ENCODE assay signal across 8 cellular contexts in the genomic region with DNA sequence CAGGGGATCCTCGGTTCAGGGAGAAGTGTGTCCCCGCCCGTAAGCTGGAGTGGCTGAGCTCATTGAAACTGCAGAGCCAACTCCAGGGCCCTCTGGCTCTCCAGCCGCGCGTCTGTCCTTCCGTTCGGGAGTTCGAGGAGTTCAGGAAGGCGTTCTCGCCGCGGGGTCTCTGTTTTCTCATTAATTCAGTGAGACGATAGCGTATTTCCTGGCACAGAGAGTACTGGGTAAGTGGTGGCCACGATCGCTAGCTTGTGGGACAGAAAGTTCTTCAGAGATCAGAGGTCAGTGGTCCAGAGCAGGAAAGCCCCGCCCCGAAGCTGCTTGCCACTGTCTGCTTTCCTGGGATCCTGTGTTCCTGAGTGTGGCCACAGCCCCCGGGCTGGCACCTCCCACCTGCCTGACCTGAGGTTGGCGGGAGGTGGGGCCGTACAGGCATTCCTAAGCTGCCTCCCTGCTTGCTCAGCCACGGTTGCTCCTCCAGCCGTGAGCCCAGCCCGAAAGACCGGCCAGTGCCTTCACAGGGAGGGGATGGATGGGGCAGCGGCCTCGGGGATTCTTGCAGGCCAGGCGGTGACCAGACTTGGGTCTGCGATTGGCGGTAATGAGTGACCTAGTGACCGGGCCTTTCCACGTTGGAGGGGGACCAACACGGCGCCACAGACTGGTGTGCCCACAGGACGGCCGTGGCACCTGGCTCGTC. TPM values are rescaled to one million over a fixed set of nuclear protein-coding genes. Genes with fewer than 3 reads are reported as not detected.
DNase-seq lines count a peak whose midpoint lies in the region; ATAC-seq and TF ChIP-seq lines count a peak whose summit lies in the region.
"Had no signal": no experiment of that assay in that cellular context is flagged by ENCODE, and none has a peak within 500 bp of the region (broad histone marks: within the 10 kb centered on the region; RNA-seq: fewer than 3 reads in every experiment).

No MANE protein-coding gene starts in this region.

- peaks cover 0 to 4% (median 0%) of the 10 kb centered on the region in 7 donors for H3K4me1 Mint-ChIP-seq in naive thymus-derived CD4-positive, alpha-beta T cell

- peak overlapping the region; percentile 8 to 39 for H3K4ac ChIP-seq in mesenchymal stem cell (ENCODE audit: low read depth in 1 of 2, low read length in 2 of 2)

- H3K4me3 Mint-ChIP-seq in naive thymus-derived CD4-positive, alpha-beta T cell, result no peak overlapping the region

- no peaks in the 10 kb centered on the region for H3K9me3 Mint-ChIP-seq in naive thymus-derived CD4-positive, alpha-beta T cell

- no peak overlapping the region for H3K4me3 ChIP-seq in NT2/D1 (ENCODE audit: insufficient read length, low read depth)
- no peak overlapping the region for H3K4me3 ChIP-seq in duodenal mucosa (ENCODE audit: low read depth in 1 of 2, low read length in 2 of 2)
- H3K4me3 ChIP-seq in mesenchymal stem cell (ENCODE audit: insufficient read depth in 1 of 2, low read depth in 1 of 2, low read length in 2 of 2), result no peak overlapping the region
- H3K4me3 ChIP-seq in upper lobe of right lung, result no peak overlapping the region
- no peak overlapping the region for H3K4me3 ChIP-seq in Karpas-422 (ENCODE audit: low read length)
- no peak overlapping the region for H3K4me3 ChIP-seq in naive thymus-derived CD4-positive, alpha-beta T cell (ENCODE audit: low read length)

- H2BK5ac ChIP-seq in mesenchymal stem cell (ENCODE audit: low read depth, low read length, poor library complexity, severe bottlenecking), result peak overlapping the region; percentile 35

- no peaks in the 10 kb centered on the region for H4K20me1 ChIP-seq in Karpas-422 (ENCODE audit: insufficient read depth, low read depth, low read length)

- H3K23ac ChIP-seq in mesenchymal stem cell (ENCODE audit: low read length in 2 of 2), result no peak overlapping the region

- no peaks in the 10 kb centered on the region for H3K9me2 ChIP-seq in Karpas-422 (replicated peaks; ENCODE audit: insufficient read depth, low read length)

- H3K14ac ChIP-seq in mesenchymal stem cell (ENCODE audit: low read length in 2 of 2), result no peak overlapping the region

- H3K4me1 ChIP-seq in NT2/D1 (ENCODE audit: insufficient read depth, insufficient read length) (peaks cover 61% of the 10 kb centered on the region), duodenal mucosa (ENCODE audit: control insufficient read depth in 1 of 2, insufficient read depth in 2 of 2, low read length in 2 of 2) (peaks cover 17 to 20% of the 10 kb centered on the region in 2 donors), mesenchymal stem cell (ENCODE audit: control insufficient read depth, insufficient read depth, low read depth, low read length) (peaks cover 87% of the 10 kb centered on the region), upper lobe of right lung (peaks cover 90% of the 10 kb centered on the region), Karpas-422 (ENCODE audit: low read length) (no peaks in the 10 kb centered on the region)
- H3K4me1 ChIP-seq in naive thymus-derived CD4-positive, alpha-beta T cell (ENCODE audit: control insufficient read depth in 2 of 2, insufficient read depth in 2 of 2, low read length in 2 of 2), result peaks cover under 1% of the 10 kb centered on the region in 2 donors

- H2AFZ ChIP-seq in mesenchymal stem cell (ENCODE audit: low read depth, low read length) (peak overlapping the region; percentile 8), Karpas-422 (ENCODE audit: low read length) (no peak overlapping the region)

- peak overlapping the region; percentile 71 for H2BK15ac ChIP-seq in mesenchymal stem cell (ENCODE audit: low read depth, poor library complexity, severe bottlenecking)

- 64% methylated on average over 38 of the region's 38 CpGs for WGBS in mesenchymal stem cell

- peak; percentile 79 for ATAC-seq in upper lobe of right lung
- ATAC-seq in naive thymus-derived CD4-positive, alpha-beta T cell, result no peak

- H3K79me2 ChIP-seq in Karpas-422 (ENCODE audit: low read length), result no peaks in the 10 kb centered on the region

- H3K9ac ChIP-seq in NT2/D1 (ENCODE audit: insufficient read length, low read depth), result peak overlapping the region; percentile 70
- H3K9ac ChIP-seq in duodenal mucosa (ENCODE audit: low read depth in 1 of 2, low read length in 2 of 2), result no peak overlapping the region
- H3K9ac ChIP-seq in mesenchymal stem cell (ENCODE audit: low read length), result peak overlapping the region; percentile 67
- no peak overlapping the region for H3K9ac ChIP-seq in Karpas-422 (ENCODE audit: low read length)

- peak overlapping the region; percentile 90 for H2AK5ac ChIP-seq in mesenchymal stem cell (ENCODE audit: low read length, severe bottlenecking)

- peak overlapping the region; percentile 6 for H2BK120ac ChIP-seq in mesenchymal stem cell (ENCODE audit: low read depth, low read length)

- H3K36me3 Mint-ChIP-seq in naive thymus-derived CD4-positive, alpha-beta T cell, result no peaks in the 10 kb centered on the region

- intact Hi-C loops in upper lobe of right lung (cut with DNase I), result no loop called here
- intact Hi-C loops in naive thymus-derived CD4-positive, alpha-beta T cell (cut with micrococcal nuclease), result no loop called here

- H3K79me1 ChIP-seq in mesenchymal stem cell (replicated peaks; ENCODE audit: low read length, poor library complexity, severe bottlenecking), result peaks cover 2% of the 10 kb centered on the region

- no peak for DNase-seq in NT2/D1 (ENCODE audit: low read depth, low spot score)
- DNase-seq in mesenchymal stem cell, result peak; percentile 59
- DNase-seq in upper lobe of right lung, result peak; percentile 90
- no peak for DNase-seq in Karpas-422
- DNase-seq in T-helper 9 cell, result no peak
- DNase-seq in naive thymus-derived CD4-positive, alpha-beta T cell, result no peak
- DNase-seq: activated CD4-positive, CD25-positive, alpha-beta regulatory T cell treated with anti-CD3 and anti-CD28 coated beads, Interleukin-2, amount 50 U/mL, for 72 hours had no signal

- H3K18ac ChIP-seq in mesenchymal stem cell (ENCODE audit: low read depth in 1 of 2, low read length in 2 of 2), result peak overlapping the region; percentile 43 to 68

- peak overlapping the region; percentile 92 for H4K8ac ChIP-seq in mesenchymal stem cell (ENCODE audit: low read length)

- peaks cover 40% of the 10 kb centered on the region for H3K36me3 ChIP-seq in NT2/D1 (ENCODE audit: insufficient read depth, insufficient read length, low read length)
- H3K36me3 ChIP-seq in duodenal mucosa (ENCODE audit: control insufficient read depth in 1 of 2, insufficient read depth in 2 of 2, low read length in 2 of 2), result no peaks in the 10 kb centered on the region
- H3K36me3 ChIP-seq in mesenchymal stem cell (ENCODE audit: control insufficient read depth in 1 of 2, insufficient read depth in 2 of 2, low read depth in 1 of 2, low read length in 2 of 2), result peaks cover 0 to 34% of the 10 kb centered on the region in 2 experiments
- H3K36me3 ChIP-seq in upper lobe of right lung, result no peaks in the 10 kb centered on the region
- H3K36me3 ChIP-seq in Karpas-422 (ENCODE audit: insufficient read depth, low read length), result no peaks in the 10 kb centered on the region
- H3K36me3 ChIP-seq in naive thymus-derived CD4-positive, alpha-beta T cell (ENCODE audit: control insufficient read depth in 2 of 3, insufficient read depth in 3 of 3, low read length in 3 of 3), result no peaks in the 10 kb centered on the region

- H3K27me3 ChIP-seq in NT2/D1 (ENCODE audit: insufficient read depth, insufficient read length) (no peaks in the 10 kb centered on the region), duodenal mucosa (ENCODE audit: control insufficient read depth in 1 of 2, insufficient read depth in 2 of 2, low read length in 2 of 2) (no peaks in the 10 kb centered on the region), mesenchymal stem cell (ENCODE audit: control insufficient read depth in 1 of 2, insufficient read depth in 1 of 2, low read length in 2 of 2) (no peaks in the 10 kb centered on the region), upper lobe of right lung (no peaks in the 10 kb centered on the region), Karpas-422 (ENCODE audit: low read length) (no peaks in the 10 kb centered on the region)
- H3K27me3 ChIP-seq in naive thymus-derived CD4-positive, alpha-beta T cell (ENCODE audit: control insufficient read depth in 2 of 2, insufficient read depth in 2 of 2, low read length in 2 of 2), result no peaks in the 10 kb centered on the region

- peak overlapping the region in 1 of 2 experiments; percentile 85 for H2BK12ac ChIP-seq in mesenchymal stem cell (ENCODE audit: low read length in 2 of 2)

- no peak for TF ChIP-seq CTCF in upper lobe of right lung (IDR thresholded peaks at IDR 0.05)

- H3K27ac Mint-ChIP-seq in naive thymus-derived CD4-positive, alpha-beta T cell, result no peak overlapping the region

- CTCF ChIA-PET in naive thymus-derived CD4-positive, alpha-beta T cell (lab: Charles Lee), result no interaction called here

- POLR2A ChIA-PET in naive thymus-derived CD4-positive, alpha-beta T cell (lab: Charles Lee), result no interaction called here

- H3K27ac ChIP-seq in duodenal mucosa (ENCODE audit: low read depth, low read length), result peak overlapping the region; percentile 75
- H3K27ac ChIP-seq in mesenchymal stem cell (ENCODE audit: low read length, poor library complexity, severe bottlenecking), result peak overlapping the region; percentile 94
- peak overlapping the region; percentile 88 for H3K27ac ChIP-seq in upper lobe of right lung
- no peak overlapping the region for H3K27ac ChIP-seq in Karpas-422 (ENCODE audit: low read length)
- no peak overlapping the region for H3K27ac ChIP-seq in naive thymus-derived CD4-positive, alpha-beta T cell (ENCODE audit: low read depth, low read length)

- no peaks in the 10 kb centered on the region for H3K27me3 Mint-ChIP-seq in naive thymus-derived CD4-positive, alpha-beta T cell

- no peaks in the 10 kb centered on the region for H3K9me3 ChIP-seq in NT2/D1 (ENCODE audit: insufficient read depth, low read length)
- no peaks in the 10 kb centered on the region for H3K9me3 ChIP-seq in duodenal mucosa (ENCODE audit: control insufficient read depth in 1 of 2, low read length in 2 of 2)
- no peaks in the 10 kb centered on the region for H3K9me3 ChIP-seq in mesenchymal stem cell (ENCODE audit: control insufficient read depth, low read length)
- H3K9me3 ChIP-seq in upper lobe of right lung, result no peaks in the 10 kb centered on the region
- H3K9me3 ChIP-seq in Karpas-422 (ENCODE audit: low read length), result no peaks in the 10 kb centered on the region
- H3K9me3 ChIP-seq in naive thymus-derived CD4-positive, alpha-beta T cell (ENCODE audit: control insufficient read depth in 2 of 3, low read length in 3 of 3), result no peaks in the 10 kb centered on the region

- peak overlapping the region; percentile 87 for H4K91ac ChIP-seq in mesenchymal stem cell (ENCODE audit: low read length)

- H3K4me2 ChIP-seq in mesenchymal stem cell (ENCODE audit: low read length, poor library complexity, severe bottlenecking) (peak overlapping the region; percentile 35), Karpas-422 (ENCODE audit: low read depth, low read length, poor library complexity, severe bottlenecking) (no peak overlapping the region)

RNA-seq across cellular contexts. Expression of gene BAIAP2, which starts 8.9 kb away (rescaled TPM):
- polyA plus RNA-seq in mesenchymal stem cell (2013, experiment 1 of 2), result 20.5 TPM
- 20.4 TPM for polyA plus RNA-seq in mesenchymal stem cell (2013, experiment 2 of 2)
- 139 TPM for total RNA-seq in upper lobe of right lung
- not detected in 2 replicates for total RNA-seq in Karpas-422 (2014; rRNA removed; shearing (Covaris generic); ENCODE audit: low replicate concordance)
- 10 to 100 TPM in 3 of 5 experiments, 1 to 10 TPM in 2; 7.3 to 13.7 (median 12.3) TPM for total RNA-seq in naive thymus-derived CD4-positive, alpha-beta T cell
- polyA plus RNA-seq in naive thymus-derived CD4-positive, alpha-beta T cell, result 1 to 10 TPM; 3.2 to 4.9 TPM

RNA-seq across cellular contexts. Expression of gene CHMP6, which starts 52.2 kb away (rescaled TPM):
- 12.7 TPM for polyA plus RNA-seq in mesenchymal stem cell (2013, experiment 1 of 2)
- 12.0 TPM for polyA plus RNA-seq in mesenchymal stem cell (2013, experiment 2 of 2)
- 29.9 TPM for total RNA-seq in upper lobe of right lung
- 16.1 and 23.1 TPM in 2 replicates for total RNA-seq in Karpas-422 (2014; rRNA removed; shearing (Covaris generic); ENCODE audit: low replicate concordance)
- 10 to 100 TPM; 26.4 to 49.9 (median 41.7) TPM for total RNA-seq in naive thymus-derived CD4-positive, alpha-beta T cell
- polyA plus RNA-seq in naive thymus-derived CD4-positive, alpha-beta T cell, result 10 to 100 TPM; 49.8 to 55.4 TPM

Comparison
In these comparisons a context has a peak if more than half of its experiments do, and no peak if none do; other contexts are left out.
1. DNase-seq: peak in mesenchymal stem cell (single experiment) and upper lobe of right lung (single experiment); none in NT2/D1 (single experiment), Karpas-422 (single experiment), T-helper 9 cell (single experiment) and naive thymus-derived CD4-positive, alpha-beta T cell (0 of 9).
2. H3K9ac ChIP-seq: peak in NT2/D1 (single experiment) and mesenchymal stem cell (single experiment); none in duodenal mucosa (0 of 2) and Karpas-422 (single experiment).
3. H3K27ac ChIP-seq: peak in duodenal mucosa (single experiment), mesenchymal stem cell (single experiment) and upper lobe of right lung (single experiment); none in Karpas-422 (single experiment) and naive thymus-derived CD4-positive, alpha-beta T cell (single experiment).